Comparison of ENCODE assay signal across 19 cellular contexts in genomic region chr2:40168032-40168431, GRCh38.
DNase-seq lines count a peak whose midpoint lies in the region; ATAC-seq, FAIRE-seq and TF ChIP-seq lines count a peak whose summit lies in the region.
"Had no signal": no experiment of that assay in that cellular context is flagged by ENCODE, and none has a peak within 500 bp of the region (broad histone marks: within the 10 kb centered on the region; RNA-seq: fewer than 3 reads in every experiment).

No MANE protein-coding gene starts in this region.

- H3K4me1 Mint-ChIP-seq in activated naive CD4-positive, alpha-beta T cell treated with anti-CD3 and anti-CD28 coated beads for 36 hours (ENCODE audit: low read depth) = no peaks in the 10 kb centered on the region
- H3K4me1 Mint-ChIP-seq: CD8-positive, alpha-beta memory T cell had no signal

- ATAC-seq in mucosa of descending colon (peak; percentile 95), HG03457 (IDR thresholded peaks at IDR 0.05; ENCODE audit: unreplicated experiment) (no peak)
- ATAC-seq: activated T-cell treated with anti-CD3 and anti-CD28 coated beads, Interleukin-2, amount 50 U/mL, for 72 hours had no signal

- H3K36me3 ChIP-seq in colonic mucosa (no peaks in the 10 kb centered on the region), mucosa of descending colon (ENCODE audit: low read depth) (no peaks in the 10 kb centered on the region)

- H3K4me3 Mint-ChIP-seq in activated naive CD4-positive, alpha-beta T cell treated with anti-CD3 and anti-CD28 coated beads for 36 hours = no peak overlapping the region
- H3K4me3 Mint-ChIP-seq: activated CD4-positive, alpha-beta memory T cell treated with anti-CD3 and anti-CD28 coated beads for 36 hours; activated naive CD8-positive, alpha-beta T cell; activated T-cell treated with anti-CD3 and anti-CD28 coated beads, Interleukin-2, amount 50 U/mL, for 72 hours; CD8-positive, alpha-beta memory T cell had no signal

- no peaks in the 10 kb centered on the region for H3K27me3 ChIP-seq in colonic mucosa
- H3K27me3 ChIP-seq: heart right ventricle, sigmoid colon had no signal

- H3K9me3 ChIP-seq in colonic mucosa = no peaks in the 10 kb centered on the region
- H3K9me3 ChIP-seq in mucosa of descending colon = no peaks in the 10 kb centered on the region
- H3K9me3 ChIP-seq: heart right ventricle, sigmoid colon had no signal

- FAIRE-seq in D721Med (lab: Jason Lieb, UNC) = peak; percentile 6
- no peak for FAIRE-seq in frontal cortex (lab: Jason Lieb, UNC)
- FAIRE-seq in RCC 7860 (lab: Jason Lieb, UNC) = no peak

- H3K4me3 ChIP-seq in colonic mucosa (no peak overlapping the region), mucosa of descending colon (no peak overlapping the region)
- H3K4me3 ChIP-seq: heart right ventricle, sigmoid colon had no signal

- no peak overlapping the region for H3K27ac Mint-ChIP-seq in activated naive CD4-positive, alpha-beta T cell treated with anti-CD3 and anti-CD28 coated beads for 36 hours
- H3K27ac Mint-ChIP-seq: activated CD4-positive, alpha-beta memory T cell treated with anti-CD3 and anti-CD28 coated beads for 36 hours; activated naive CD8-positive, alpha-beta T cell; activated T-cell treated with anti-CD3 and anti-CD28 coated beads, Interleukin-2, amount 50 U/mL, for 72 hours; CD8-positive, alpha-beta memory T cell had no signal

- H3K27ac ChIP-seq in colonic mucosa = no peak overlapping the region
- H3K27ac ChIP-seq: heart right ventricle, sigmoid colon had no signal

- H3K9me3 Mint-ChIP-seq in activated naive CD4-positive, alpha-beta T cell treated with anti-CD3 and anti-CD28 coated beads for 36 hours = no peaks in the 10 kb centered on the region
- H3K9me3 Mint-ChIP-seq: activated CD4-positive, alpha-beta memory T cell treated with anti-CD3 and anti-CD28 coated beads for 36 hours; activated T-cell treated with anti-CD3 and anti-CD28 coated beads, Interleukin-2, amount 50 U/mL, for 72 hours had no signal

- H3K4me1 ChIP-seq in colonic mucosa = no peaks in the 10 kb centered on the region
- H3K4me1 ChIP-seq in mucosa of descending colon (ENCODE audit: low read depth) = no peaks in the 10 kb centered on the region

- no peak for TF ChIP-seq CTCF in D721Med (IDR thresholded peaks at IDR 0.05; ENCODE audit: insufficient read depth, missing control alignments)
- TF ChIP-seq CTCF in colonic mucosa (IDR thresholded peaks at IDR 0.05) = no peak
- no peak for TF ChIP-seq CTCF in mucosa of descending colon (IDR thresholded peaks at IDR 0.05)

- H3K27me3 Mint-ChIP-seq in activated naive CD4-positive, alpha-beta T cell treated with anti-CD3 and anti-CD28 coated beads for 36 hours (ENCODE audit: low read depth) = no peaks in the 10 kb centered on the region
- H3K27me3 Mint-ChIP-seq: activated CD4-positive, alpha-beta memory T cell treated with anti-CD3 and anti-CD28 coated beads for 36 hours; activated naive CD8-positive, alpha-beta T cell had no signal

- no peak overlapping the region for H3K9ac ChIP-seq in colonic mucosa (ENCODE audit: low read depth in 2 of 2, low read length in 2 of 2)

- H3K36me3 Mint-ChIP-seq in activated naive CD4-positive, alpha-beta T cell treated with anti-CD3 and anti-CD28 coated beads for 36 hours (ENCODE audit: low read depth) = no peaks in the 10 kb centered on the region
- H3K36me3 Mint-ChIP-seq: activated CD4-positive, alpha-beta memory T cell treated with anti-CD3 and anti-CD28 coated beads for 36 hours; activated naive CD8-positive, alpha-beta T cell; CD8-positive, alpha-beta memory T cell had no signal

- DNase-seq in D721Med (ENCODE audit: insufficient read length, low spot score) = no peak
- peak; percentile 40 for DNase-seq in M059J (ENCODE audit: low read depth)
- peak; percentile 62 for DNase-seq in colonic mucosa
- peak in 1 of 3 donors; percentile 71 for DNase-seq in mucosa of descending colon
- no peak for DNase-seq in frontal cortex (ENCODE audit: low spot score in 2 of 2)
- no peak for DNase-seq in activated naive CD4-positive, alpha-beta T cell treated with anti-CD3 and anti-CD28 coated beads for 36 hours
- no peak for DNase-seq in RCC 7860 (ENCODE audit: low spot score)
- DNase-seq: activated CD4-positive, alpha-beta memory T cell treated with anti-CD3 and anti-CD28 coated beads for 36 hours; activated T-cell treated with anti-CD3 and anti-CD28 coated beads, Interleukin-2, amount 50 U/mL, for 72 hours; CD8-positive, alpha-beta memory T cell; heart right ventricle; midbrain; NCI-H2107; NCI-H524 treated with DMSO at 0.1 percent for 48 hours; nucleus accumbens; sigmoid colon; stimulated activated CD4-positive, alpha-beta T cell treated with anti-CD3 and anti-CD28 coated beads, Interleukin-2, amount 100 ng/mL, for 24 hours had no signal

- intact Hi-C loops in colonic mucosa (cut with DNase I) (no loop called here), mucosa of descending colon (cut with DNase I, micrococcal nuclease) (no loop called here)
- intact Hi-C loops in activated naive CD4-positive, alpha-beta T cell treated with anti-CD3 and anti-CD28 coated beads for 36 hours (cut with micrococcal nuclease) = no loop called here

- CTCF ChIA-PET in activated naive CD4-positive, alpha-beta T cell treated with anti-CD3 and anti-CD28 coated beads for 36 hours (lab: Charles Lee) = no interaction called here

Comparison
In these comparisons a context has a peak if more than half of its experiments do, and no peak if none do; other contexts are left out.
1. DNase-seq: peak in M059J (single experiment) and colonic mucosa (single experiment); none in D721Med (single experiment), frontal cortex (0 of 2), activated naive CD4-positive, alpha-beta T cell treated with anti-CD3 and anti-CD28 coated beads for 36 hours (single experiment) and RCC 7860 (single experiment).